Comparison of ENCODE assay signal across 8 cellular contexts in genomic region chr19:2041436-2041685, GRCh38. TPM values are rescaled to one million over a fixed set of nuclear protein-coding genes. Genes with fewer than 3 reads are reported as not detected.
DNase-seq lines count a peak whose midpoint lies in the region; ATAC-seq and TF ChIP-seq lines count a peak whose summit lies in the region.

No MANE protein-coding gene starts in this region.

- H3K36me3 ChIP-seq in BLaER1 treated with 17β-estradiol and CSF1 and Interleukin-3, amounts not matched to agents 10 nM and 100 nM = peaks cover 73 to 89% (median 88%) of the 10 kb centered on the region in 11 experiments
- H3K36me3 ChIP-seq in Loucy (ENCODE audit: insufficient read depth, low read length) (peaks cover 20% of the 10 kb centered on the region; the same call in 1 of the 2 replicates), osteoblast (ENCODE audit: insufficient read depth, low read length) (peaks cover 38% of the 10 kb centered on the region)

- peaks cover 56 to 80% (median 61%) of the 10 kb centered on the region in 10 experiments for H3K4me1 ChIP-seq in BLaER1 treated with 17β-estradiol and CSF1 and Interleukin-3, amounts not matched to agents 10 nM and 100 nM
- H3K4me1 ChIP-seq in Loucy (ENCODE audit: insufficient read depth, low read length, poor library complexity, severe bottlenecking) (peaks cover 22% of the 10 kb centered on the region), osteoblast (ENCODE audit: insufficient read depth, low read length) (peaks cover 6% of the 10 kb centered on the region)

- peak overlapping the region; percentile 85 to 98 (median 89) for H3K27ac ChIP-seq in BLaER1 treated with 17β-estradiol and CSF1 and Interleukin-3, amounts not matched to agents 10 nM and 100 nM
- no peak overlapping the region for H3K27ac ChIP-seq in osteoblast (ENCODE audit: low read depth, low read length)

- no peak for TF ChIP-seq CTCF in Loucy (conservative IDR thresholded peaks at IDR 0.05; ENCODE audit: low read length)
- TF ChIP-seq CTCF in osteoblast (IDR thresholded peaks at IDR 0.05; ENCODE audit: extremely low read depth, low read depth, low read length) = no peak

- DNase-seq in ecto neural progenitor cell (ENCODE audit: low spot score) (peak; percentile 41), osteoblast (ENCODE audit: insufficient read length, low spot score, missing footprints) (peak; percentile 81), cerebellar cortex (ENCODE audit: low spot score) (no peak)

- peak overlapping the region; percentile 43 to 65 (median 57) for H3K4me3 ChIP-seq in BLaER1 treated with 17β-estradiol and CSF1 and Interleukin-3, amounts not matched to agents 10 nM and 100 nM
- peak overlapping the region; percentile 61 for H3K4me3 ChIP-seq in Loucy (ENCODE audit: low read length, poor library complexity, severe bottlenecking)
- no peak overlapping the region for H3K4me3 ChIP-seq in osteoblast (ENCODE audit: insufficient read depth, low read length)

- peaks cover 0 to 2% (median 0%) of the 10 kb centered on the region in 11 experiments; a peak in 5 of 22 replicates for H3K9me3 ChIP-seq in BLaER1 treated with 17β-estradiol and CSF1 and Interleukin-3, amounts not matched to agents 10 nM and 100 nM (replicated peaks in 1 of 11)
- no peaks in the 10 kb centered on the region for H3K9me3 ChIP-seq in Loucy (ENCODE audit: insufficient read depth, low read depth, low read length)
- H3K9me3 ChIP-seq in osteoblast (ENCODE audit: low read depth, low read length) = no peaks in the 10 kb centered on the region

- no peak for ATAC-seq in GM19328 (IDR thresholded peaks at IDR 0.05; ENCODE audit: unreplicated experiment)
- ATAC-seq in GM18502 (IDR thresholded peaks at IDR 0.05; ENCODE audit: poor library complexity, unreplicated experiment) = no peak
- no peak for ATAC-seq in esophagus mucosa

- H3K9ac ChIP-seq in BLaER1 treated with 17β-estradiol and CSF1 and Interleukin-3, amounts not matched to agents 10 nM and 100 nM = peak overlapping the region; percentile 75 to 94 (median 81)
- H3K9ac ChIP-seq in Loucy (ENCODE audit: low read depth, low read length, poor library complexity, severe bottlenecking) = peak overlapping the region; percentile 56

- H3K79me2 ChIP-seq in Loucy (ENCODE audit: insufficient read depth, low read length) (peaks cover 36% of the 10 kb centered on the region; the same call in 1 of the 2 replicates), osteoblast (ENCODE audit: insufficient read depth, low read length) (peaks cover 13% of the 10 kb centered on the region)

- peaks cover 33 to 92% (median 85%) of the 10 kb centered on the region in 11 experiments for H4K20me1 ChIP-seq in BLaER1 treated with 17β-estradiol and CSF1 and Interleukin-3, amounts not matched to agents 10 nM and 100 nM
- H4K20me1 ChIP-seq in Loucy (ENCODE audit: insufficient read depth, low read length, poor library complexity, severe bottlenecking) (peaks cover 26% of the 10 kb centered on the region), osteoblast (ENCODE audit: insufficient read depth, low read length) (peaks cover 45% of the 10 kb centered on the region)

- peak overlapping the region; percentile 82 to 99 (median 96) for H3K4me2 ChIP-seq in BLaER1 treated with 17β-estradiol and CSF1 and Interleukin-3, amounts not matched to agents 10 nM and 100 nM
- peak overlapping the region; percentile 74 for H3K4me2 ChIP-seq in Loucy (ENCODE audit: low read depth, low read length, poor library complexity, severe bottlenecking)
- no peak overlapping the region for H3K4me2 ChIP-seq in osteoblast (ENCODE audit: insufficient read depth, low read length)

- H3K27me3 ChIP-seq in BLaER1 treated with 17β-estradiol and CSF1 and Interleukin-3, amounts not matched to agents 10 nM and 100 nM = no peaks in the 10 kb centered on the region
- H3K27me3 ChIP-seq in Loucy (ENCODE audit: insufficient read depth, low read length, poor library complexity, severe bottlenecking) = no peaks in the 10 kb centered on the region
- H3K27me3 ChIP-seq in osteoblast (ENCODE audit: insufficient read depth, low read length) = no peaks in the 10 kb centered on the region

- H2AFZ ChIP-seq in Loucy (ENCODE audit: low read length) (no peak overlapping the region), osteoblast (ENCODE audit: low read length) (no peak overlapping the region)

- no peaks in the 10 kb centered on the region for H3K9me2 ChIP-seq in Loucy (replicated peaks; ENCODE audit: low read depth, low read length)

- peaks cover 8% of the 10 kb centered on the region; the same call in 1 of the 2 replicates for H3F3A ChIP-seq in Loucy (ENCODE audit: low read depth)

RNA-seq across cellular contexts. Expression of gene MKNK2, which starts 9.7 kb away (rescaled TPM):
- total RNA-seq in osteoblast (82.5 and 84.6 TPM in 2 replicates), esophagus mucosa (311 TPM)

RNA-seq across cellular contexts. Expression of gene BTBD2, which starts 25.8 kb away (rescaled TPM):
- total RNA-seq in osteoblast (57.5 and 57.8 TPM in 2 replicates), esophagus mucosa (68.6 TPM)

RNA-seq across cellular contexts. Expression of gene MOB3A, which starts 54.8 kb away (rescaled TPM):
- total RNA-seq in osteoblast = 34.0 and 35.1 TPM in 2 replicates
- 28.1 TPM for total RNA-seq in esophagus mucosa

RNA-seq across cellular contexts. Expression of gene IZUMO4, which starts 55.4 kb away (rescaled TPM):
- 0.36 and 2.4 TPM in 2 replicates for total RNA-seq in osteoblast
- total RNA-seq in esophagus mucosa = 4.7 TPM
